23 cellular contexts compared by ENCODE assay signal in the genomic region with DNA sequence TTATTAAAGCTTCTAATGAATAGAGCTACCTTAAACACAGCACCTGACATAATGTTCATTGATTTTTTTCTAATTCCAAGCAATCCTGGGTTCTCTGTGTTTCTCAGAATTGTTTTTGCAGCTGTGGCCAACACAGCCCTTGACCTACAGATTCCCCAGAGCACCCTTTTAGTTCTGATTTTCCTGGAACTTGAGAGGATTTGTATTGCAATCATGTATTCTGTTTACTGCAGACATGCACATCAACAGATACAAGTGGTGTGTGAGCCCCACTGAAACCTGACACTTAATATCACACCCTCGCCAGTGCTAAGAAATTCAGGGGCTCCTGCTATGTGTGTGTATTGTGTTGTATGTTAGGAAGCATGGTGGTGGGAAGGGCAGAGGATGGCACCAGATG.
"Had no signal": no experiment of that assay in that cellular context is flagged by ENCODE, and none has a peak within 500 bp of the region (broad histone marks: within the 10 kb centered on the region; RNA-seq: fewer than 3 reads in every experiment).

No MANE protein-coding gene starts in this region.

- H3K27me3 ChIP-seq: dorsolateral prefrontal cortex, esophagus squamous epithelium, gastrocnemius medialis, heart right ventricle, left lung had no signal

- H3K4me3 ChIP-seq: coronary artery, dorsolateral prefrontal cortex, esophagus squamous epithelium, gastrocnemius medialis, heart right ventricle, left lung, lower lobe of right lung, mucosa of descending colon had no signal

- H3K27ac ChIP-seq: coronary artery, dorsolateral prefrontal cortex, epithelial cell of prostate, esophagus squamous epithelium, gastrocnemius medialis, heart right ventricle, left lung, lower lobe of right lung had no signal

- H3K36me3 ChIP-seq: esophagus squamous epithelium, gastrocnemius medialis, heart right ventricle, left lung, lower lobe of right lung had no signal

- DNase-seq: dermis blood vessel endothelial cell; dorsolateral prefrontal cortex; effector CD4-positive, alpha-beta T cell; effector memory CD8-positive, alpha-beta T cell; endodermal cell; erythroblast; esophagus squamous epithelium; foreskin fibroblast; foreskin melanocyte; gastrocnemius medialis; glutamatergic neuron; head of caudate nucleus; heart right ventricle; hippocampal formation; left cardiac atrium; left lung; left ventricle myocardium superior; lower lobe of right lung; mesenchymal stem cell; mucosa of descending colon; naive B cell had no signal

- H3K9me3 ChIP-seq: esophagus squamous epithelium, gastrocnemius medialis, left lung, lower lobe of right lung, mucosa of descending colon had no signal

- H3K4me1 ChIP-seq: esophagus squamous epithelium, gastrocnemius medialis, heart right ventricle, left lung, lower lobe of right lung had no signal
